Comparison of ENCODE assay signal across 1 cellular context in the genomic region with DNA sequence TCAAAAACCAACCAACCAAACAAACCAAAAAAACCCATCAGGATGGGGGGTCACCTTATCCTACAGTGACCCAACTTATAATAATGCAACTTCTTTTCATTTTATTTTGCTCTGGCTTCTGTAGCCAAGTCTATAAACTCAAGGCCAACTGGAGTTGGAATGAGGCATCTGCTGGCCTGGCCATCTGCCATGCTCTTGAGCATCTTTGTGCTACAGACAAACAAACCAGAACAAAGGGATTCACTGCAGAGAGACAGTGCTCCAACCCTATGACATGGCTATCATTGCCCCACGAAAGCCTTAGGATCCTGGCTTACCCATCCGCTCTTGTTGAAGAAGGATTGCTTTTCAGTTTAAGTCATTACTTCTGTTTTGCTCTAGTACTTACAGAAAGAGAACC.
TF ChIP-seq lines count a peak whose summit lies in the region.

No MANE protein-coding gene starts in this region.

TF ChIP-seq in IMR-90, 13 proteins besides CTCF, POLR2A, EP300 and RAD21:
- TF ChIP-seq, protein P1, sequence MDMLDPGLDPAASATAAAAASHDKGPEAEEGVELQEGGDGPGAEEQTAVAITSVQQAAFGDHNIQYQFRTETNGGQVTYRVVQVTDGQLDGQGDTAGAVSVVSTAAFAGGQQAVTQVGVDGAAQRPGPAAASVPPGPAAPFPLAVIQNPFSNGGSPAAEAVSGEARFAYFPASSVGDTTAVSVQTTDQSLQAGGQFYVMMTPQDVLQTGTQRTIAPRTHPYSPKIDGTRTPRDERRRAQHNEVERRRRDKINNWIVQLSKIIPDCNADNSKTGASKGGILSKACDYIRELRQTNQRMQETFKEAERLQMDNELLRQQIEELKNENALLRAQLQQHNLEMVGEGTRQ (IDR thresholded peaks at IDR 0.05; ENCODE audit: low read depth, low read length) = no peak
- TF ChIP-seq BHLHE40 (IDR thresholded peaks at IDR 0.05; ENCODE audit: low read depth, low read length) = no peak
- no peak for TF ChIP-seq NFE2L2 (IDR thresholded peaks at IDR 0.05; ENCODE audit: low read depth, low read length)
- no peak for TF ChIP-seq MAZ (IDR thresholded peaks at IDR 0.05; ENCODE audit: borderline replicate concordance, low read depth, low read length)
- no peak for TF ChIP-seq RFX5 (IDR thresholded peaks at IDR 0.05; ENCODE audit: low read depth, low read length)
- no peak for TF ChIP-seq RCOR1 (IDR thresholded peaks at IDR 0.05; ENCODE audit: insufficient replicate concordance, low read length)
- no peak for TF ChIP-seq CEBPB (IDR thresholded peaks at IDR 0.05; ENCODE audit: low read depth, low read length)
- TF ChIP-seq, protein P2, sequence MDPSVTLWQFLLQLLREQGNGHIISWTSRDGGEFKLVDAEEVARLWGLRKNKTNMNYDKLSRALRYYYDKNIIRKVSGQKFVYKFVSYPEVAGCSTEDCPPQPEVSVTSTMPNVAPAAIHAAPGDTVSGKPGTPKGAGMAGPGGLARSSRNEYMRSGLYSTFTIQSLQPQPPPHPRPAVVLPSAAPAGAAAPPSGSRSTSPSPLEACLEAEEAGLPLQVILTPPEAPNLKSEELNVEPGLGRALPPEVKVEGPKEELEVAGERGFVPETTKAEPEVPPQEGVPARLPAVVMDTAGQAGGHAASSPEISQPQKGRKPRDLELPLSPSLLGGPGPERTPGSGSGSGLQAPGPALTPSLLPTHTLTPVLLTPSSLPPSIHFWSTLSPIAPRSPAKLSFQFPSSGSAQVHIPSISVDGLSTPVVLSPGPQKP (IDR thresholded peaks at IDR 0.05; ENCODE audit: borderline replicate concordance, low read depth, low read length) = no peak
- TF ChIP-seq CHD1 (IDR thresholded peaks at IDR 0.05; ENCODE audit: low read depth, low read length) = no peak
- TF ChIP-seq SMC3 (IDR thresholded peaks at IDR 0.05; ENCODE audit: low read depth, low read length) = no peak
- TF ChIP-seq MAFK (IDR thresholded peaks at IDR 0.05; ENCODE audit: low read depth, low read length) = no peak
- no peak for TF ChIP-seq MXI1 (IDR thresholded peaks at IDR 0.05; ENCODE audit: borderline replicate concordance, low read depth, low read length)
TF ChIP-seq in IMR-90: peak in this region for 0.
